Comparison of ENCODE assay signal across 1 cellular context in the genomic region with DNA sequence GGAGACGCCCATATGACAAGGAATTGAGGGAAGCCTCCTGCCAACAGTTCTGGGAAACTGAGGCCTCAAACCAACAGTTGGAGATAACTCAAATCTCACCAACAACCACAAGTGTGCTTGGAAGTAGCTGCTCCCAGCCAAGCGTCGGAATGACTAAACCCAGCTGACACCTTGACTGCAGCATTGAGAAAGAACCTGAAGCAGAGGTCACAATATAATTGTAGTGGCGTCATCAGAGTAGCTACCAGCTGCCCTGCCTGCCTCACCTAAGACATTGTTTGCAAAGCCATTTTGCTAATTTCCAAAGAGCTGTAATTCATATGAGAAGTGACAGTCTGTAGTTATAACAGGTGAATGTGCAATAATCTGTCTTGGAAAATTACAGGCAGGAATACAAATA.
A peak's percentile ranks its signal among the peaks of the same experiment; 100 is the strongest.
TF ChIP-seq lines count a peak whose summit lies in the region.

No MANE protein-coding gene starts in this region.

TF ChIP-seq in K562, 482 proteins besides CTCF, POLR2A, EP300 and RAD21:
- TF ChIP-seq CEBPG (CRISPR knock-in tag; IDR thresholded peaks at IDR 0.05) (no peak), CEBPG (tag; conservative IDR thresholded peaks at IDR 0.05 in 1 of 2, IDR thresholded peaks at IDR 0.05 in 1 of 2) (0 out of 4 replicates have a peak, but pooled peaks of 1 of the 2 experiments have one; percentile 22), ZNF134 (CRISPR knock-in tag; conservative IDR thresholded peaks at IDR 0.05) (no peak), ZNF311 (CRISPR knock-in tag; IDR thresholded peaks at IDR 0.05) (no peak)
- TF ChIP-seq, protein P1, sequence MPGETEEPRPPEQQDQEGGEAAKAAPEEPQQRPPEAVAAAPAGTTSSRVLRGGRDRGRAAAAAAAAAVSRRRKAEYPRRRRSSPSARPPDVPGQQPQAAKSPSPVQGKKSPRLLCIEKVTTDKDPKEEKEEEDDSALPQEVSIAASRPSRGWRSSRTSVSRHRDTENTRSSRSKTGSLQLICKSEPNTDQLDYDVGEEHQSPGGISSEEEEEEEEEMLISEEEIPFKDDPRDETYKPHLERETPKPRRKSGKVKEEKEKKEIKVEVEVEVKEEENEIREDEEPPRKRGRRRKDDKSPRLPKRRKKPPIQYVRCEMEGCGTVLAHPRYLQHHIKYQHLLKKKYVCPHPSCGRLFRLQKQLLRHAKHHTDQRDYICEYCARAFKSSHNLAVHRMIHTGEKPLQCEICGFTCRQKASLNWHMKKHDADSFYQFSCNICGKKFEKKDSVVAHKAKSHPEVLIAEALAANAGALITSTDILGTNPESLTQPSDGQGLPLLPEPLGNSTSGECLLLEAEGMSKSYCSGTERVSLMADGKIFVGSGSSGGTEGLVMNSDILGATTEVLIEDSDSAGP (CRISPR knock-in tag; IDR thresholded peaks at IDR 0.05), result no peak
- TF ChIP-seq, protein P2, sequence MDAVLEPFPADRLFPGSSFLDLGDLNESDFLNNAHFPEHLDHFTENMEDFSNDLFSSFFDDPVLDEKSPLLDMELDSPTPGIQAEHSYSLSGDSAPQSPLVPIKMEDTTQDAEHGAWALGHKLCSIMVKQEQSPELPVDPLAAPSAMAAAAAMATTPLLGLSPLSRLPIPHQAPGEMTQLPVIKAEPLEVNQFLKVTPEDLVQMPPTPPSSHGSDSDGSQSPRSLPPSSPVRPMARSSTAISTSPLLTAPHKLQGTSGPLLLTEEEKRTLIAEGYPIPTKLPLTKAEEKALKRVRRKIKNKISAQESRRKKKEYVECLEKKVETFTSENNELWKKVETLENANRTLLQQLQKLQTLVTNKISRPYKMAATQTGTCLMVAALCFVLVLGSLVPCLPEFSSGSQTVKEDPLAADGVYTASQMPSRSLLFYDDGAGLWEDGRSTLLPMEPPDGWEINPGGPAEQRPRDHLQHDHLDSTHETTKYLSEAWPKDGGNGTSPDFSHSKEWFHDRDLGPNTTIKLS (IDR thresholded peaks at IDR 0.05; ENCODE audit: borderline replicate concordance, low read depth), result no peak
